17 cellular contexts compared by ENCODE assay signal in the genomic region with DNA sequence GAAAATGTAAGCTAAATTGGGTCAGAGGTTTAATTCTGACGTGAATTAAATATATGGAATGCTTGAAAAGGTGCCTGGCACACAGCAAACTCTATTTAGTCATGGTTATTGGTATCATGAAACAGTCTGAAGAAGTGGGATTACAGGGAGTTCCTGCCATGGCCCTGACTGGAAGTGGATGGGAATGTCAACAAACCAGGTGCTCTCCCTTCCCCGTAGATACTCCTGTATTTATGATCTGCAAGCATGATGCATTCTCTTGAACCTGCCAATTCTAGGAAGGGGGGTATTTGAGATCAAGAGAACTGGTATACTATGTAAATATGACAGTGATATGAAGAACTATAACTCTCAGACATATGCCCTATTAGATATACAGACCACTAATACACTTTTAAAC.
"Had no signal": no experiment of that assay in that cellular context is flagged by ENCODE, and none has a peak within 500 bp of the region (broad histone marks: within the 10 kb centered on the region; RNA-seq: fewer than 3 reads in every experiment).

No MANE protein-coding gene starts in this region.

- DNase-seq: activated B cell treated with CpG ODN at 0.5 μM for 24 hours; activated CD4-positive, alpha-beta T cell treated with anti-CD3 and anti-CD28 coated beads, Interleukin-2, amount 50 U/mL, for 1 hour; activated CD8-positive, alpha-beta T cell treated with anti-CD3 and anti-CD28 coated beads for 36 hours; activated naive CD8-positive, alpha-beta T cell treated with anti-CD3 and anti-CD28 coated beads, Interleukin-2, amount 50 U/mL, for 24 hours; activated T-cell treated with anti-CD3 and anti-CD28 coated beads, Interleukin-2, amount 50 U/mL, for 4 hours; amygdala; caudate nucleus; cortex of kidney; effector memory CD8-positive, alpha-beta T cell; erythroblast; gastrocnemius medialis; islet precursor cell; left ventricle myocardium superior; ovary; right lobe of liver; stimulated activated CD4-positive, alpha-beta T cell treated with anti-CD3 and anti-CD28 coated beads, Interleukin-2, amount 100 ng/mL, for 48 hours; stimulated activated naive CD4-positive, alpha-beta T cell treated with Interleukin-2 at 50 U/mL for 16 hours had no signal

- ATAC-seq: activated CD8-positive, alpha-beta T cell treated with anti-CD3 and anti-CD28 coated beads for 36 hours; activated naive CD8-positive, alpha-beta T cell treated with anti-CD3 and anti-CD28 coated beads, Interleukin-2, amount 50 U/mL, for 24 hours; activated T-cell treated with anti-CD3 and anti-CD28 coated beads, Interleukin-2, amount 50 U/mL, for 4 hours; effector memory CD8-positive, alpha-beta T cell; gastrocnemius medialis; left ventricle myocardium superior; right lobe of liver had no signal
